ENCODE assay signal across 8 cellular contexts in the genomic region with DNA sequence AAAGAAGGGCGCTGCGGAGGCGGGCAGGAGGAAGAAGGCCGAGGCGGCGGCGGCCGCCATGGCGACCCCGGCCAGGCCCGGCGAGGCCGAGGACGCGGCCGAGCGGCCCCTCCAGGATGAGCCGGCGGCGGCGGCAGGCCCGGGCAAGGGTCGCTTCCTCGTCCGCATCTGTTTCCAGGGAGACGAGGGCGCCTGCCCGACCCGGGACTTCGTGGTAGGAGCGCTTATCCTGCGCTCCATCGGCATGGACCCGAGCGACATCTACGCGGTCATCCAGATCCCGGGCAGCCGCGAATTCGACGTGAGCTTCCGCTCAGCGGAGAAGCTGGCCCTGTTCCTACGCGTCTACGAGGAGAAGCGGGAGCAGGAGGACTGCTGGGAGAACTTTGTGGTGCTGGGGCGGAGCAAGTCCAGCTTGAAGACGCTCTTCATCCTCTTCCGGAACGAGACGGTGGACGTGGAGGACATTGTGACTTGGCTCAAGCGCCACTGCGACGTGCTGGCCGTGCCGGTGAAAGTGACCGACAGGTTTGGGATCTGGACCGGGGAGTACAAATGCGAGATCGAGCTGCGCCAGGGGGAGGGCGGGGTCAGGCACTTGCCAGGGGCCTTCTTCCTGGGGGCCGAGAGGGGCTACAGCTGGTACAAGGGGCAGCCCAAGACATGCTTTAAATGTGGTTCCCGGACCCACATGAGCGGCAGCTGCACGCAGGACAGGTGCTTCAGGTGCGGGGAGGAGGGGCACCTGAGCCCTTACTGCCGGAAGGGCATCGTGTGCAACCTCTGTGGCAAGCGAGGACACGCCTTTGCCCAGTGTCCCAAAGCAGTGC. TPM values are rescaled to one million over a fixed set of nuclear protein-coding genes. Genes with fewer than 3 reads are reported as not detected.
DNase-seq lines count a peak whose midpoint lies in the region; ATAC-seq and TF ChIP-seq lines count a peak whose summit lies in the region.

No MANE protein-coding gene starts in this region.

- peaks cover 5% of the 10 kb centered on the region for H3K27me3 Mint-ChIP-seq in activated naive CD4-positive, alpha-beta T cell treated with anti-CD3 and anti-CD28 coated beads, Interleukin-2, amount 10 ng/mL, durations not matched to agents 7 days and 5 days

- H3K27ac ChIP-seq in HUES48 (ENCODE audit: low read depth, low read length) (peak overlapping the region; percentile 88), upper lobe of left lung (peak overlapping the region; percentile 94 to 100 (median 99))

- no peak for TF ChIP-seq CTCF in upper lobe of left lung (IDR thresholded peaks at IDR 0.05)

- H3K9ac ChIP-seq in HUES48 (ENCODE audit: low read depth, low read length): peak overlapping the region; percentile 88

- peaks cover 25% of the 10 kb centered on the region for H3K27me3 ChIP-seq in HUES48 (ENCODE audit: control insufficient read depth, insufficient read depth, low read length)
- no peaks in the 10 kb centered on the region for H3K27me3 ChIP-seq in upper lobe of left lung

- H3K4me3 Mint-ChIP-seq in activated naive CD4-positive, alpha-beta T cell treated with anti-CD3 and anti-CD28 coated beads, Interleukin-2, amount 10 ng/mL, durations not matched to agents 7 days and 5 days: peak overlapping the region; percentile 89

- no peaks in the 10 kb centered on the region for H3K9me3 Mint-ChIP-seq in activated naive CD4-positive, alpha-beta T cell treated with anti-CD3 and anti-CD28 coated beads, Interleukin-2, amount 10 ng/mL, durations not matched to agents 7 days and 5 days

- peaks cover 36% of the 10 kb centered on the region for H3K4me1 ChIP-seq in HUES48 (ENCODE audit: control insufficient read depth, insufficient read depth, low read length)
- peaks cover 34 to 48% (median 36%) of the 10 kb centered on the region in 4 donors for H3K4me1 ChIP-seq in upper lobe of left lung

- H3K36me3 ChIP-seq in HUES48 (ENCODE audit: control insufficient read depth, insufficient read depth, low read length) (no peaks in the 10 kb centered on the region), upper lobe of left lung (no peaks in the 10 kb centered on the region)

- H3K4me3 ChIP-seq in HUES48 (ENCODE audit: low read depth, low read length) (peak overlapping the region; percentile 98), upper lobe of left lung (peak overlapping the region; percentile 79 to 92 (median 86))

- TF ChIP-seq POLR2A in upper lobe of left lung (IDR thresholded peaks at IDR 0.05): peak in 3 of 4 donors; percentile 18 to 71 (median 59)

- CTCF ChIA-PET in activated naive CD4-positive, alpha-beta T cell treated with anti-CD3 and anti-CD28 coated beads, Interleukin-2, amount 10 ng/mL, durations not matched to agents 7 days and 5 days (lab: Charles Lee): interaction anchor here (0.6 to 2.5 kb wide), 5 partner anchors 16 to 64 kb away, joined by 3 to 10 read pairs (median 4); no protein-coding TSS in a partner anchor

- 0% methylated on average over 16 to 45 of the region's 74 CpGs for WGBS in upper lobe of left lung, 2 donors

- peaks cover 44% of the 10 kb centered on the region for H3K36me3 Mint-ChIP-seq in activated naive CD4-positive, alpha-beta T cell treated with anti-CD3 and anti-CD28 coated beads, Interleukin-2, amount 10 ng/mL, durations not matched to agents 7 days and 5 days

- DNase-seq in DMS153 (lab: John Stamatoyannopoulos, UW) (peak; percentile 32), RKO (ENCODE audit: low spot score) (peak; percentile 83), glomerular visceral epithelial cell (ENCODE audit: extremely low spot score) (peak; percentile 76), nucleus accumbens (lab: John Stamatoyannopoulos, UW) (peak in 48 of 56 donors; percentile 3 to 69 (median 36)), upper lobe of left lung (peak; percentile 88 to 90)
- DNase-seq in activated naive CD4-positive, alpha-beta T cell treated with anti-CD3 and anti-CD28 coated beads, Interleukin-2, amount 10 ng/mL, durations not matched to agents 7 days and 5 days: peak; percentile 66

- peak; percentile 21 for ATAC-seq in GM21423 (IDR thresholded peaks at IDR 0.05; ENCODE audit: unreplicated experiment)
- peak; percentile 77 for ATAC-seq in upper lobe of left lung (ENCODE audit: low FRiP score in 2 of 2)

- peak overlapping the region; percentile 94 for H3K27ac Mint-ChIP-seq in activated naive CD4-positive, alpha-beta T cell treated with anti-CD3 and anti-CD28 coated beads, Interleukin-2, amount 10 ng/mL, durations not matched to agents 7 days and 5 days

- H3K9me3 ChIP-seq in HUES48 (ENCODE audit: control insufficient read depth, insufficient read depth, low read length) (no peaks in the 10 kb centered on the region), upper lobe of left lung (no peaks in the 10 kb centered on the region)

- TF ChIP-seq EP300 in upper lobe of left lung (IDR thresholded peaks at IDR 0.05): no peak

- peaks cover 49% of the 10 kb centered on the region for H3K4me1 Mint-ChIP-seq in activated naive CD4-positive, alpha-beta T cell treated with anti-CD3 and anti-CD28 coated beads, Interleukin-2, amount 10 ng/mL, durations not matched to agents 7 days and 5 days

RNA-seq across cellular contexts. Expression of gene ZCCHC3, which starts 0.8 kb away (rescaled TPM):
- total RNA-seq in upper lobe of left lung: 10 to 100 TPM; 14.2 to 18.5 (median 17.3) TPM

RNA-seq across cellular contexts. Expression of gene C20orf96, which starts 7.6 kb away (rescaled TPM):
- total RNA-seq in upper lobe of left lung: 10 to 100 TPM in 3 of 6 donors, 1 to 10 TPM in 3; 3.0 to 31.4 (median 10.3) TPM

RNA-seq across cellular contexts. Expression of gene SOX12, which starts 27.2 kb away (rescaled TPM):
- total RNA-seq in upper lobe of left lung: 10 to 100 TPM in 2 of 6 donors, 1 to 10 TPM in 4; 3.8 to 13.5 (median 7.6) TPM

RNA-seq across cellular contexts. Expression of gene DEFB132, which starts 40.6 kb away (rescaled TPM):
- not detected for total RNA-seq in upper lobe of left lung

RNA-seq across cellular contexts. Expression of gene NRSN2, which starts 48.8 kb away (rescaled TPM):
- total RNA-seq in upper lobe of left lung: 10 to 100 TPM; 13.6 to 30.8 (median 25.6) TPM

Comparison
In these comparisons a context has a peak if more than half of its experiments do, and no peak if none do; other contexts are left out.
1. Peak in every context shown above with its lines: DNase-seq, ATAC-seq, H3K4me3 ChIP-seq and H3K27ac ChIP-seq.
2. DNase-seq: peak in every context shown above with its lines; median percentile 89 in upper lobe of left lung; 83 in RKO; 76 in glomerular visceral epithelial cell; 66 in activated naive CD4-positive, alpha-beta T cell treated with anti-CD3 and anti-CD28 coated beads, Interleukin-2, amount 10 ng/mL, durations not matched to agents 7 days and 5 days; 36 in nucleus accumbens; 32 in DMS153.